ENCODE assay signal across 9 cellular contexts in the genomic region with DNA sequence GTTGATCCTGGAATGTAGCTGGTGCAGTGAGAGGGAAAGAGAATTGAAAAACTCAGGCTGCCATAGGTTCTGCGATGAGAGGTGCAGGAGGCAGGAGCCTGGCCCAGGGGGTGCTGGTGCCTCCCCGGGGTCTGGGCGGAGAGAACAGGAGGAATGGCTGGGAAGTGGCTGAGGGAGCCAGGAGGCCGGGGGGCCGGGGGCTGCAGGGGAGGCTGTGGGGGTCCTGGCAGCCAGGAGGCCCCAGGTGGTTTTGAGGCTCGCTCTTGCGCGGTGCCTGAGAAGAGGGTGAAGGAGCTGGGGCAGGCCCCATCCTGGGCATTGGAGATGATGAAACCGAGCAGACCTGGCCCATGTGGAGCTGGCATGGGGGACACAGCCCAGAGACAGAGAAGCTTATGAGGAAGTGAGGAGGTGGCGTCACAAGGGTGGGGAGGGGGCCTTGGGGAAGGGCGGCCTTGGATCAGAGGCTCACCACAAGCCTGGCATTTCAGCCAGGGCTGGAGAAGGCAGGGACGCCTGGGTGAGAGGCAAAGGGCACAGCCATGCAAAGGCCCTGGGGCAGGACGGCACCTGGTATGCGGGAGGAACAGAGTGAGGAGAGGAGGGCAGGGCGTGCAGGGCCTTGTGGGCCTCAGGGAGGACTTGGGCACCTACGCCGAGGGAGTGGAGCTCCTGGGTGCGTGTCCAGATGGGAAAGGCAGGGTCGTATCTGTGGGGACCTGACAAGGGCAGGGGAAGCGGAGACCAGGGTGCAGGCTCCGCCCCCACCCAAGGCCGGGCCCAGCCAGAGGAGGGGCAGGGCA. TPM values are rescaled to one million over a fixed set of nuclear protein-coding genes. Genes with fewer than 3 reads are reported as not detected.
DNase-seq lines count a peak whose midpoint lies in the region; ATAC-seq, FAIRE-seq and TF ChIP-seq lines count a peak whose summit lies in the region.
"Had no signal": no experiment of that assay in that cellular context is flagged by ENCODE, and none has a peak within 500 bp of the region (broad histone marks: within the 10 kb centered on the region; RNA-seq: fewer than 3 reads in every experiment).

No MANE protein-coding gene starts in this region.

- H3K9me3 ChIP-seq in BLaER1 treated with 17β-estradiol and CSF1 and Interleukin-3, amounts not matched to agents 10 nM and 100 nM (replicated peaks in 1 of 11): peaks cover 0 to 6% (median 0%) of the 10 kb centered on the region in 11 experiments; a peak in 4 of 22 replicates
- H3K9me3 ChIP-seq in Panc1 (ENCODE audit: control insufficient read depth, insufficient read depth, low read depth, low read length) (no peaks in the 10 kb centered on the region), kidney (ENCODE audit: control insufficient read depth in 1 of 2, low read length in 2 of 2) (no peaks in the 10 kb centered on the region)

- FAIRE-seq in kidney (lab: Jason Lieb, UNC): no peak

- no peaks in the 10 kb centered on the region for H3K27me3 ChIP-seq in BLaER1 treated with 17β-estradiol and CSF1 and Interleukin-3, amounts not matched to agents 10 nM and 100 nM
- H3K27me3 ChIP-seq in Panc1 (ENCODE audit: control insufficient read depth, insufficient read depth, low read length): no peaks in the 10 kb centered on the region

- in situ Hi-C loops in Panc1 (cut with HindIII; ENCODE audit: low pct_unique_long_range_greater_than_20kb, low sequenced_read_pairs): no loop called here

- DNase-seq in Panc1 (ENCODE audit: low read depth, low spot score): no peak
- peak; percentile 74 for DNase-seq in kidney
- no peak for DNase-seq in T-helper 1 cell
- DNase-seq in DMS79 treated with DMSO at 0.1 percent for 48 hours (lab: John Stamatoyannopoulos, UW): no peak
- DNase-seq: CD4-positive, CD25-positive, alpha-beta regulatory T cell had no signal

- peak overlapping the region in 1 of 11 experiments; percentile 12; a peak in 2 of 22 replicates for H3K27ac ChIP-seq in BLaER1 treated with 17β-estradiol and CSF1 and Interleukin-3, amounts not matched to agents 10 nM and 100 nM
- H3K27ac ChIP-seq in Panc1 (ENCODE audit: low read length) (no peak overlapping the region; the same call in 1 of the 2 replicates), kidney (ENCODE audit: low read depth in 2 of 2, low read length in 2 of 2) (no peak overlapping the region)

- BruUV-seq in Panc1 (replicated peaks; lab: Mats Ljungman, UMichigan): TSS peak; percentile 60

- H4K20me1 ChIP-seq in BLaER1 treated with 17β-estradiol and CSF1 and Interleukin-3, amounts not matched to agents 10 nM and 100 nM: peaks cover 60 to 84% (median 74%) of the 10 kb centered on the region in 11 experiments; a peak in 21 of 22 replicates

- ATAC-seq in Panc1: peak; percentile 62
- ATAC-seq in GM21619 (IDR thresholded peaks at IDR 0.05; ENCODE audit: unreplicated experiment): no peak

- peak overlapping the region; percentile 16 to 88 (median 75); a peak in 18 of 22 replicates for H3K4me2 ChIP-seq in BLaER1 treated with 17β-estradiol and CSF1 and Interleukin-3, amounts not matched to agents 10 nM and 100 nM

- intact Hi-C loops in Panc1 (cut with micrococcal nuclease; ENCODE audit: unreplicated experiment): no loop called here
- intact Hi-C loops in kidney (cut with DNase I): no loop called here

- peaks cover 14 to 54% (median 51%) of the 10 kb centered on the region in 10 experiments; a peak in 19 of 20 replicates for H3K4me1 ChIP-seq in BLaER1 treated with 17β-estradiol and CSF1 and Interleukin-3, amounts not matched to agents 10 nM and 100 nM
- peaks cover 7% of the 10 kb centered on the region; the same call in 1 of the 2 replicates for H3K4me1 ChIP-seq in Panc1 (ENCODE audit: control insufficient read depth, insufficient read depth, low read length)
- H3K4me1 ChIP-seq in kidney (ENCODE audit: control insufficient read depth in 1 of 2, insufficient read depth in 1 of 2, low read depth in 1 of 2, low read length in 2 of 2): no peaks in the 10 kb centered on the region

- CTCF ChIA-PET in Panc1 (lab: Charles Lee): interaction anchor here (0.5 kb wide), 1 partner anchor 16 kb away, joined by 10 read pairs; no protein-coding TSS in a partner anchor

- peak overlapping the region in 3 of 11 experiments; percentile 15 to 27 (median 24); a peak in 4 of 22 replicates for H3K9ac ChIP-seq in BLaER1 treated with 17β-estradiol and CSF1 and Interleukin-3, amounts not matched to agents 10 nM and 100 nM
- no peak overlapping the region for H3K9ac ChIP-seq in kidney (ENCODE audit: low read length in 2 of 2)

- TF ChIP-seq CTCF in Panc1 (IDR thresholded peaks at IDR 0.05) (no peak), kidney (IDR thresholded peaks at IDR 0.05; ENCODE audit: borderline replicate concordance, extremely low read depth, insufficient read depth) (no peak)

- no peak overlapping the region for H3K4me3 ChIP-seq in BLaER1 treated with 17β-estradiol and CSF1 and Interleukin-3, amounts not matched to agents 10 nM and 100 nM
- H3K4me3 ChIP-seq in Panc1 (ENCODE audit: low read depth in 2 of 2, low read length in 2 of 2) (no peak overlapping the region), kidney (ENCODE audit: low read length in 2 of 2) (no peak overlapping the region)
- H3K4me3 ChIP-seq: lung had no signal

- POLR2A ChIA-PET in Panc1 (lab: Charles Lee): no interaction called here

- H3K36me3 ChIP-seq in BLaER1 treated with 17β-estradiol and CSF1 and Interleukin-3, amounts not matched to agents 10 nM and 100 nM: peaks cover 32 to 67% (median 55%) of the 10 kb centered on the region in 11 experiments
- H3K36me3 ChIP-seq in Panc1 (ENCODE audit: control insufficient read depth, insufficient read depth, low read length): no peaks in the 10 kb centered on the region; the same call in 1 of the 2 replicates
- H3K36me3 ChIP-seq in kidney (ENCODE audit: control insufficient read depth in 1 of 2, insufficient read depth in 2 of 2, low read length in 2 of 2): peaks cover 6 to 10% of the 10 kb centered on the region in 2 donors

RNA-seq across cellular contexts. Expression of a gene that starts 1.3 kb away (rescaled TPM):
- not detected for total RNA-seq in Panc1 (2021; ENCODE audit: unreplicated experiment)
- 8.4 TPM for polyA plus RNA-seq in Panc1 (2012; ENCODE audit: insufficient read length)
- 9.2 TPM for total RNA-seq in kidney
- 1.2 TPM for polyA plus RNA-seq in kidney (ENCODE audit: insufficient read depth, low read depth, low replicate concordance)
- polyA plus RNA-seq: IgD-negative memory B cell had no signal

RNA-seq across cellular contexts. Expression of a gene that starts 19.7 kb away (rescaled TPM):
- 98.8 TPM for total RNA-seq in Panc1 (2021; ENCODE audit: unreplicated experiment)
- polyA plus RNA-seq in Panc1 (2012; ENCODE audit: insufficient read length): 140 TPM
- 124 TPM for total RNA-seq in kidney
- 113 TPM for polyA plus RNA-seq in kidney (ENCODE audit: insufficient read depth, low read depth, low replicate concordance)

RNA-seq across cellular contexts. Expression of a gene that starts 31.5 kb away (rescaled TPM):
- 48.7 TPM for total RNA-seq in Panc1 (2021; ENCODE audit: unreplicated experiment)
- 50.4 TPM for polyA plus RNA-seq in Panc1 (2012; ENCODE audit: insufficient read length)
- 48.0 TPM for total RNA-seq in kidney
- polyA plus RNA-seq in kidney (ENCODE audit: insufficient read depth, low read depth, low replicate concordance): 28.4 TPM

RNA-seq across cellular contexts. Expression of a gene that starts 35.1 kb away (rescaled TPM):
- total RNA-seq in Panc1 (2021; ENCODE audit: unreplicated experiment): 74.7 TPM
- polyA plus RNA-seq in Panc1 (2012; ENCODE audit: insufficient read length): 113 TPM
- total RNA-seq in kidney: 69.7 TPM
- polyA plus RNA-seq in kidney (ENCODE audit: insufficient read depth, low read depth, low replicate concordance): 82.6 TPM

RNA-seq across cellular contexts. Expression of a gene that starts 37.2 kb away (rescaled TPM):
- total RNA-seq in Panc1 (2021; ENCODE audit: unreplicated experiment) (24.9 TPM), kidney (12.2 TPM)
- polyA plus RNA-seq in Panc1 (2012; ENCODE audit: insufficient read length): 38.2 TPM
- polyA plus RNA-seq in kidney (ENCODE audit: insufficient read depth, low read depth, low replicate concordance): 20.2 TPM

Comparison
In these comparisons a context has a peak if more than half of its experiments do, and no peak if none do; other contexts are left out.
1. RNA of a gene that starts 1.3 kb away (total RNA-seq): 9.2 TPM in kidney (single experiment); not detected in Panc1 (single experiment); every median in the first group is over 10 times any median in the second.